ENCODE assay signal across 8 cellular contexts in the genomic region with DNA sequence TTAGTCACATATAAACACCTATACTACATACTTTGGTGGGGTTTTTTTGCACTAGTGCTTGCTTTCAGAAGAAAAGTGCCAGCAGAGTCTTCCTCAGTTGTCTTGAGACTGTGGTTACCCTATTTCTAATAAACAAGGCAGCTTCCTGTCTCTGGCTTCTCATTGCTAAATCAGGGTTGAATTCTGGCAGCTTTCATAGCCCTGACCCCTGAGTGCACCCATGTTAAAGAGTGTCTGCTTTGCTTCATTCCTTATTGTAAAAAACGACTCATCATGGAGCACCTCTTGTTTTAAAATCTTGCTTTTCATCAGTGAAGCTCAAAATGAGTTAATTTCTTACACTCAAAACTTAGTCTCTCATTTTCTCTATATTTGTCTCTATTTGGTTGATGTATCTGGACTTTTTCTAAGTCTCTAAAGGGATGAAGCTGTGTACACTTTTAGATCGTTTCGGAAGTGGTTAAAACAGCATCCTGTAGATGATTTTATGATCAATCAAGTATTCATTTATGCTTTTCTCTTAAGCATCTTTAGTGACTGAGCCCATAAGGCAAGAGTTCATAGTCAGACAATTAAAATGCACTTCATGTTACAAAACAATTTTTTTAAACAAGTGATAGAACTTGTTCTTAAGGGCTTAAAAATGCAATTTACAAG.
DNase-seq lines count a peak whose midpoint lies in the region; ATAC-seq, FAIRE-seq and TF ChIP-seq lines count a peak whose summit lies in the region.

No MANE protein-coding gene starts in this region.

- H4K12ac ChIP-seq in trophoblast cell (ENCODE audit: low read depth, low read length): no peak overlapping the region

- H4K8ac ChIP-seq in trophoblast cell (ENCODE audit: low read depth, low read length): no peak overlapping the region

- no peaks in the 10 kb centered on the region for H3K27me3 ChIP-seq in Loucy (ENCODE audit: insufficient read depth, low read length, poor library complexity, severe bottlenecking)
- H3K27me3 ChIP-seq in esophagus squamous epithelium: no peaks in the 10 kb centered on the region
- H3K27me3 ChIP-seq in spleen (replicated peaks in 1 of 7): no peaks in the 10 kb centered on the region
- no peaks in the 10 kb centered on the region for H3K27me3 ChIP-seq in trophoblast cell (ENCODE audit: insufficient read depth, low read length)

- no peak overlapping the region for H2BK120ac ChIP-seq in trophoblast cell (ENCODE audit: insufficient read depth, low read length, poor library complexity)

- FAIRE-seq in GM12892 (lab: Jason Lieb, UNC): peak; percentile 92

- intact Hi-C loops in esophagus squamous epithelium (cut with DNase I): no loop called here
- intact Hi-C loops in spleen (cut with DNase I; ENCODE audit: low total_unique reads): no loop called here

- H3K79me2 ChIP-seq in Loucy (ENCODE audit: insufficient read depth, low read length) (peaks cover 71% of the 10 kb centered on the region), trophoblast cell (ENCODE audit: control insufficient read depth, insufficient read depth, low read length, poor library complexity) (no peaks in the 10 kb centered on the region)

- H4K20me1 ChIP-seq in Loucy (ENCODE audit: insufficient read depth, low read length, poor library complexity, severe bottlenecking): peaks cover 34% of the 10 kb centered on the region

- no peak overlapping the region for H3K14ac ChIP-seq in trophoblast cell (ENCODE audit: low read length)

- H3K23ac ChIP-seq in trophoblast cell (ENCODE audit: low read length): no peak overlapping the region

- no peak overlapping the region for H2BK12ac ChIP-seq in trophoblast cell (ENCODE audit: low read length)

- no peaks in the 10 kb centered on the region for H3K79me1 ChIP-seq in trophoblast cell (ENCODE audit: low read length)

- no peak overlapping the region for H4K91ac ChIP-seq in trophoblast cell (ENCODE audit: low read depth, low read length)

- 36 to 39% methylated on average over 3 of the region's 3 CpGs for WGBS in esophagus squamous epithelium, 2 donors
- 21 to 31% (median 26%) methylated on average over 3 of the region's 3 CpGs for WGBS in spleen, 5 donors
- WGBS in trophoblast cell (ENCODE audit: extremely low coverage, insufficient coverage, insufficient read length): no CpG with 5 or more reads among the region's 3 CpGs

- no peak for DNase-seq in GM12892 (ENCODE audit: insufficient read length)
- DNase-seq in esophagus squamous epithelium (lab: John Stamatoyannopoulos, UW): no peak
- DNase-seq in spleen: no peak
- DNase-seq in putamen (ENCODE audit: low spot score): no peak
- DNase-seq in trophoblast cell: no peak
- DNase-seq in NCI-H2196 (lab: John Stamatoyannopoulos, UW; ENCODE audit: unreplicated experiment): no peak

- H3K4me3 ChIP-seq in Loucy (ENCODE audit: low read length, poor library complexity, severe bottlenecking) (peak overlapping the region; percentile 57), esophagus squamous epithelium (no peak overlapping the region), spleen (peak overlapping the region in 1 of 8 donors; percentile 48), trophoblast cell (ENCODE audit: low read depth, low read length) (no peak overlapping the region)

- H3K9ac ChIP-seq in Loucy (ENCODE audit: low read depth, low read length, poor library complexity, severe bottlenecking): no peak overlapping the region
- H3K9ac ChIP-seq in trophoblast cell (ENCODE audit: low read length): no peak overlapping the region

- peak overlapping the region; percentile 63 for H3K4me2 ChIP-seq in Loucy (ENCODE audit: low read depth, low read length, poor library complexity, severe bottlenecking)
- no peak overlapping the region for H3K4me2 ChIP-seq in trophoblast cell (ENCODE audit: low read length)

- H3F3A ChIP-seq in Loucy (ENCODE audit: low read depth): peaks cover 8% of the 10 kb centered on the region; the same call in 1 of the 2 replicates

- H3K9me2 ChIP-seq in Loucy (replicated peaks; ENCODE audit: low read depth, low read length): no peaks in the 10 kb centered on the region

- no peak overlapping the region for H3K18ac ChIP-seq in trophoblast cell (ENCODE audit: low read length)

- no peak for TF ChIP-seq POLR2A in GM12892 (IDR thresholded peaks at IDR 0.05; ENCODE audit: low read depth, low read length)
- no peak for TF ChIP-seq POLR2A in esophagus squamous epithelium (IDR thresholded peaks at IDR 0.05)
- TF ChIP-seq POLR2A in spleen (IDR thresholded peaks at IDR 0.05): no peak

- no peaks in the 10 kb centered on the region for H3K9me3 ChIP-seq in Loucy (ENCODE audit: insufficient read depth, low read depth, low read length)
- H3K9me3 ChIP-seq in esophagus squamous epithelium: no peaks in the 10 kb centered on the region
- H3K9me3 ChIP-seq in spleen: no peaks in the 10 kb centered on the region
- H3K9me3 ChIP-seq in trophoblast cell (ENCODE audit: insufficient read depth, low read depth, low read length): no peaks in the 10 kb centered on the region

- no peak overlapping the region for H3K4ac ChIP-seq in trophoblast cell (ENCODE audit: low read depth, low read length)

- H3K27ac ChIP-seq in esophagus squamous epithelium: peak overlapping the region in 3 of 4 donors; percentile 38 to 74 (median 49)
- peak overlapping the region; percentile 44 to 86 (median 76) for H3K27ac ChIP-seq in spleen
- no peak overlapping the region for H3K27ac ChIP-seq in trophoblast cell (ENCODE audit: low read depth, low read length)

- H2BK5ac ChIP-seq in trophoblast cell (ENCODE audit: low read depth, low read length, poor library complexity): no peak overlapping the region

- H3K36me3 ChIP-seq in Loucy (ENCODE audit: insufficient read depth, low read length) (no peaks in the 10 kb centered on the region), esophagus squamous epithelium (no peaks in the 10 kb centered on the region), spleen (no peaks in the 10 kb centered on the region), trophoblast cell (ENCODE audit: control insufficient read depth in 1 of 2, insufficient read depth in 2 of 2, low read length in 2 of 2) (no peaks in the 10 kb centered on the region)

- H2AK5ac ChIP-seq in trophoblast cell (ENCODE audit: low read length): no peak overlapping the region

- H3K4me1 ChIP-seq in Loucy (ENCODE audit: insufficient read depth, low read length, poor library complexity, severe bottlenecking): peaks cover 35% of the 10 kb centered on the region
- peaks cover 0 to 40% (median 13%) of the 10 kb centered on the region in 3 donors for H3K4me1 ChIP-seq in esophagus squamous epithelium
- H3K4me1 ChIP-seq in spleen: peaks cover 23 to 91% (median 50%) of the 10 kb centered on the region in 6 donors
- H3K4me1 ChIP-seq in trophoblast cell (ENCODE audit: control insufficient read depth in 1 of 2, insufficient read depth in 2 of 2, low read length in 2 of 2): peaks cover 0 to 3% of the 10 kb centered on the region in 2 experiments

- peak; percentile 80 for ATAC-seq in GM21576 (IDR thresholded peaks at IDR 0.05; ENCODE audit: unreplicated experiment)

- TF ChIP-seq CTCF in Loucy (conservative IDR thresholded peaks at IDR 0.05; ENCODE audit: low read length) (no peak), esophagus squamous epithelium (IDR thresholded peaks at IDR 0.05) (no peak), spleen (IDR thresholded peaks at IDR 0.05 in 8 of 11, conservative IDR thresholded peaks at IDR 0.05 in 3 of 11) (no peak)

- H2AFZ ChIP-seq in Loucy (ENCODE audit: low read length) (no peak overlapping the region), trophoblast cell (ENCODE audit: insufficient read depth, low read length, poor library complexity) (no peak overlapping the region)
